22 cellular contexts compared by ENCODE assay signal in the genomic region with DNA sequence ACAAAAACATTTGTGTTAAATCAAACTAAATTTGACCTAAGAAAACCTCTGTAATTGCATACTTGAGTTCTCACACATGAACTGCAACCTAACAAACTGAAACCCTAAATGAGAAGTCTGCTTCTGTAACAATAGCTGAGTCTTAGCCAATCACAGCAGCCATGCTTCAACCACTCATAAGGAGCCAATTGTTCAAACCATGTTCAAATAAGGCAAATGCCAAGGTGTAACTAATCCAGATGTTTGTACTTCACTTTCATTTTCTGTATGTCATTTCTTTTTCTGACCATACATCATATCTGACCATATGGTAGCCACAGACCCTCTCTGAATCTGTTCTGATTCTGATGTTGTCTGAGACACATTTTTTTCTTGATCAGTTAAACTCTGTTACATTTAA. TPM values are rescaled to one million over a fixed set of nuclear protein-coding genes. Genes with fewer than 3 reads are reported as not detected.
DNase-seq lines count a peak whose midpoint lies in the region; ATAC-seq, FAIRE-seq and TF ChIP-seq lines count a peak whose summit lies in the region.
"Had no signal": no experiment of that assay in that cellular context is flagged by ENCODE, and none has a peak within 500 bp of the region (broad histone marks: within the 10 kb centered on the region; RNA-seq: fewer than 3 reads in every experiment).

No MANE protein-coding gene starts in this region.

- no peak overlapping the region for H2AFZ ChIP-seq in GM12878 (ENCODE audit: control insufficient read depth, low read depth, low read length)

- CTCF ChIA-PET in GM12878 (lab: Yijun Ruan, JAX) = interaction anchor here (0.7 kb wide), 1 partner anchor 10 kb away, joined by 3 read pairs; no protein-coding TSS in a partner anchor

- no peak overlapping the region for H3K27ac ChIP-seq in GM12878 (ENCODE audit: control insufficient read depth, insufficient read depth)
- no peak overlapping the region for H3K27ac ChIP-seq in foreskin keratinocyte
- H3K27ac ChIP-seq: brain microvascular endothelial cell, epithelial cell of prostate, prostate gland, skin epidermis had no signal

- TF ChIP-seq POLR2A in GM12878 (IDR thresholded peaks at IDR 0.05; ENCODE audit: low read depth, low read length) = no peak
- TF ChIP-seq POLR2A in GM12891 (IDR thresholded peaks at IDR 0.05; ENCODE audit: low read depth, low read length) = no peak

- H3K4me3 ChIP-seq in GM12865 (ENCODE audit: low read depth, low read length) = no peak overlapping the region
- H3K4me3 ChIP-seq in GM12878 = no peak overlapping the region
- H3K4me3 ChIP-seq: prostate gland, skin epidermis had no signal

- no peaks in the 10 kb centered on the region for H3K79me2 ChIP-seq in GM12878 (ENCODE audit: control insufficient read depth, insufficient read depth, low read length)

- no peaks in the 10 kb centered on the region for H3K4me1 ChIP-seq in GM12878 (ENCODE audit: control insufficient read depth, insufficient read depth, low read length)
- H3K4me1 ChIP-seq in foreskin keratinocyte = peaks cover 10% of the 10 kb centered on the region
- H3K4me1 ChIP-seq: Caco-2, prostate gland had no signal

- RAD21 ChIA-PET in GM12878 (lab: Charles Lee; ENCODE audit: unreplicated experiment) = no interaction called here

- in situ Hi-C loops in GM12878 (cut with MboI) = no loop called here

- intact Hi-C loops in GM12878 (cut with micrococcal nuclease; ENCODE audit: unreplicated experiment) = no loop called here

- H3K9me3 ChIP-seq in GM12878 (replicated peaks; ENCODE audit: control insufficient read depth, insufficient read depth, low read length) = no peaks in the 10 kb centered on the region; the same call in 2 of the 3 replicates
- H3K9me3 ChIP-seq: prostate gland had no signal

- no peak for TF ChIP-seq CTCF in GM12865 (IDR thresholded peaks at IDR 0.05; ENCODE audit: insufficient read depth, low read depth, low read length, missing control alignments)
- TF ChIP-seq CTCF in GM12878 (IDR thresholded peaks at IDR 0.05 in 2 of 3, conservative IDR thresholded peaks at IDR 0.05 in 1 of 3; ENCODE audit: control insufficient read depth in 2 of 3, extremely low read depth in 1 of 3, insufficient read depth in 1 of 3, low read depth in 3 of 3, low read length in 3 of 3) = no peak
- no peak for TF ChIP-seq CTCF in foreskin keratinocyte (conservative IDR thresholded peaks at IDR 0.05)

- ATAC-seq in GM18868 (IDR thresholded peaks at IDR 0.05; ENCODE audit: unreplicated experiment) = peak; percentile 74
- peak; percentile 50 for ATAC-seq in HG03139 (IDR thresholded peaks at IDR 0.05; ENCODE audit: unreplicated experiment)
- peak; percentile 91 for ATAC-seq in GM12878
- no peak for ATAC-seq in foreskin keratinocyte
- ATAC-seq: left lobe of liver had no signal

- H3K27me3 ChIP-seq in GM12878 (replicated peaks in 1 of 2; ENCODE audit: control insufficient read depth in 2 of 2, insufficient read depth in 2 of 2, low read length in 1 of 2) (no peaks in the 10 kb centered on the region), foreskin keratinocyte (peaks cover 8% of the 10 kb centered on the region)

- SMC1A ChIA-PET in GM12878 (lab: Charles Lee; ENCODE audit: uncharacterized antibody, unreplicated experiment) = no interaction called here

- H4K20me1 ChIP-seq in GM12878 (ENCODE audit: control insufficient read depth, insufficient read depth) = no peaks in the 10 kb centered on the region

- DNase-seq in GM12865 (ENCODE audit: low read depth) (peak; percentile 59), GM12878 (ENCODE audit: low read depth, low spot score) (no peak), foreskin keratinocyte (no peak), NCI-H2227 treated with DMSO at 0.1 percent for 48 hours (lab: John Stamatoyannopoulos, UW) (no peak), GM12891 (ENCODE audit: insufficient read length, low spot score) (no peak)
- DNase-seq: activated CD4-positive, alpha-beta T cell treated with anti-CD3 and anti-CD28 coated beads, Interleukin-2, amount 50 U/mL, for 4 hours; AML-193; brain microvascular endothelial cell; Caco-2; dermis blood vessel endothelial cell; NCI-H146; NK-92 treated with Interleukin-12 subunit alpha and Interleukin-12 subunit beta, amount 100 ng/mL, for 24 hours; stimulated activated CD4-positive, alpha-beta T cell treated with anti-CD3 and anti-CD28 coated beads, Interleukin-4, amount 100 ng/mL, for 24 hours had no signal

- TF ChIP-seq RAD21 in GM12878 (IDR thresholded peaks at IDR 0.05; ENCODE audit: insufficient read depth, low read depth, low read length) = no peak

- H3K9ac ChIP-seq in GM12878 (ENCODE audit: control insufficient read depth, insufficient read depth, low read length) = no peak overlapping the region

- FAIRE-seq in GM12878 (lab: Jason Lieb, UNC) = no peak
- no peak for FAIRE-seq in GM12891 (lab: Jason Lieb, UNC)
- FAIRE-seq: H1 had no signal

- TF ChIP-seq EP300 in GM12878 (IDR thresholded peaks at IDR 0.05; ENCODE audit: borderline replicate concordance in 1 of 2, control insufficient read depth in 1 of 2, low read depth in 2 of 2, low read length in 2 of 2) = no peak

- H3K36me3 ChIP-seq in GM12878 (ENCODE audit: control insufficient read depth in 2 of 2, insufficient read depth in 2 of 2, low read length in 1 of 2) = no peaks in the 10 kb centered on the region
- H3K36me3 ChIP-seq: brain microvascular endothelial cell, prostate gland had no signal

- POLR2A ChIA-PET in GM12878 (lab: Charles Lee) = no interaction called here

- no TSS peak for BruUV-seq in GM12878 (replicated peaks; lab: Mats Ljungman, UMichigan)

- no peak overlapping the region for H3K4me2 ChIP-seq in GM12878 (ENCODE audit: control insufficient read depth, insufficient read depth)

TF ChIP-seq in GM12878, 131 proteins besides CTCF, POLR2A, EP300 and RAD21:
- TF ChIP-seq SRF (IDR thresholded peaks at IDR 0.05; ENCODE audit: low read depth in 2 of 2, low read length in 2 of 2) = peak in 1 of 2 experiments; percentile 85; a peak in 2 of 4 replicates
- TF ChIP-seq, protein P1, sequence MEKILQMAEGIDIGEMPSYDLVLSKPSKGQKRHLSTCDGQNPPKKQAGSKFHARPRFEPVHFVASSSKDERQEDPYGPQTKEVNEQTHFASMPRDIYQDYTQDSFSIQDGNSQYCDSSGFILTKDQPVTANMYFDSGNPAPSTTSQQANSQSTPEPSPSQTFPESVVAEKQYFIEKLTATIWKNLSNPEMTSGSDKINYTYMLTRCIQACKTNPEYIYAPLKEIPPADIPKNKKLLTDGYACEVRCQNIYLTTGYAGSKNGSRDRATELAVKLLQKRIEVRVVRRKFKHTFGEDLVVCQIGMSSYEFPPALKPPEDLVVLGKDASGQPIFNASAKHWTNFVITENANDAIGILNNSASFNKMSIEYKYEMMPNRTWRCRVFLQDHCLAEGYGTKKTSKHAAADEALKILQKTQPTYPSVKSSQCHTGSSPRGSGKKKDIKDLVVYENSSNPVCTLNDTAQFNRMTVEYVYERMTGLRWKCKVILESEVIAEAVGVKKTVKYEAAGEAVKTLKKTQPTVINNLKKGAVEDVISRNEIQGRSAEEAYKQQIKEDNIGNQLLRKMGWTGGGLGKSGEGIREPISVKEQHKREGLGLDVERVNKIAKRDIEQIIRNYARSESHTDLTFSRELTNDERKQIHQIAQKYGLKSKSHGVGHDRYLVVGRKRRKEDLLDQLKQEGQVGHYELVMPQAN (conservative IDR thresholded peaks at IDR 0.05) = no peak
- TF ChIP-seq CBFB (IDR thresholded peaks at IDR 0.05; ENCODE audit: low read depth) = no peak
- 0 out of 2 replicates have a peak, but pooled peaks have one; percentile 8 for TF ChIP-seq RUNX3 (IDR thresholded peaks at IDR 0.05; ENCODE audit: low read length)

TF ChIP-seq in GM12891, 5 proteins besides CTCF, POLR2A, EP300 and RAD21:
- TF ChIP-seq POLR2AphosphoS5 (IDR thresholded peaks at IDR 0.05; ENCODE audit: low read depth, low read length) (no peak), PAX5 (IDR thresholded peaks at IDR 0.05; ENCODE audit: insufficient read depth, low read length, severe bottlenecking) (no peak)

RNA-seq across cellular contexts. Expression of gene ANTXRL, which starts 47.5 kb away (rescaled TPM):
- total RNA-seq in GM12878 (2013; cell fraction: nucleolus; rRNA removed) = not detected in 2 replicates
- total RNA-seq in GM12878 (2014; rRNA removed) (not detected in 2 replicates), GM12878 (2014; rRNA removed; fragmentation: Illumina TruSeq; extraction: Trizol) (not detected in 2 replicates), GM12878 (2021) (not detected in 2 replicates), foreskin keratinocyte (not detected in 2 replicates)
- polyA plus RNA-seq in GM12878 (2011; ENCODE audit: low read depth) = not detected
- polyA plus RNA-seq in GM12878 (2011; rRNA removed) (not detected in 2 replicates), GM12878 (2014; fragmentation: Illumina TruSeq; extraction: Trizol) (not detected in 2 replicates), GM12878 (2014; fragmentation: Nextera tagmentation; extraction: Ambion mirVana) (not detected), GM12878 (2014; rRNA removed) (not detected in 2 replicates), GM12878 (2016; fragmentation: Nextera tagmentation; extraction: Ambion mirVana) (not detected), foreskin keratinocyte (not detected in 2 replicates)
- not detected in 2 replicates for polyA plus RNA-seq in GM12878 (2011; cell fraction: cytosol; rRNA removed)
- polyA plus RNA-seq in GM12878 (2011; cell fraction: nucleus; rRNA removed) = 0.13 TPM in 1 of 2 replicates, not detected in the other
- not detected in 2 replicates for polyA plus RNA-seq in GM12878 (2012)
- polyA minus RNA-seq in GM12878 (2011; rRNA and poly(A)+ RNA removed) = not detected in 2 replicates
- not detected in 2 replicates for polyA minus RNA-seq in GM12878 (2011; cell fraction: cytosol; rRNA and poly(A)+ RNA removed)
- polyA minus RNA-seq in GM12878 (2011; cell fraction: nucleus; rRNA and poly(A)+ RNA removed) = not detected in 2 replicates
- polyA plus RNA-seq in GM12891 (2012; ENCODE audit: low read depth, missing spikeins) = not detected
- total RNA-seq: Caco-2, dermis blood vessel endothelial cell, H1, left lobe of liver, temporal lobe had no signal
- polyA plus RNA-seq: H1, neural cell had no signal
